27 cellular contexts compared by ENCODE assay signal in genomic region chr5:167104351-167104750, GRCh38.
"Had no signal": no experiment of that assay in that cellular context is flagged by ENCODE, and none has a peak within 500 bp of the region (broad histone marks: within the 10 kb centered on the region; RNA-seq: fewer than 3 reads in every experiment).

No MANE protein-coding gene starts in this region.

- ATAC-seq: activated CD4-positive, CD25-positive, alpha-beta regulatory T cell treated with anti-CD3 and anti-CD28 coated beads, Interleukin-2, amount 50 U/mL, for 24 hours; activated CD8-positive, alpha-beta T cell treated with anti-CD3 and anti-CD28 coated beads for 36 hours; activated T-cell treated with anti-CD3 and anti-CD28 coated beads, Interleukin-2, amount 50 U/mL, for 4 hours; activated T-helper 17 cell treated with anti-CD3 and anti-CD28 coated beads, Interleukin-2, amount 50 U/mL, for 72 hours; esophagus mucosa; foreskin keratinocyte; gastrocnemius medialis; heart left ventricle had no signal

- H3K27me3 ChIP-seq: brain microvascular endothelial cell, dorsolateral prefrontal cortex, foreskin keratinocyte, gastrocnemius medialis, heart left ventricle had no signal

- DNase-seq: activated B cell treated with CpG ODN at 0.5 μM for 24 hours; activated CD4-positive, alpha-beta T cell treated with anti-CD3 and anti-CD28 coated beads for 48 hours; activated CD4-positive, alpha-beta T cell treated with anti-CD3 and anti-CD28 coated beads, Interleukin-2, amount 50 U/mL, for 1 hour; activated CD4-positive, alpha-beta T cell treated with anti-CD3 and anti-CD28 coated beads, Interleukin-2, amount 50 U/mL, for 48 hours; activated CD8-positive, alpha-beta memory T cell treated with anti-CD3 and anti-CD28 coated beads for 24 hours; activated CD8-positive, alpha-beta T cell treated with anti-CD3 and anti-CD28 coated beads for 36 hours; activated effector memory CD4-positive, alpha-beta T cell treated with Interleukin-2 at 50 U/mL for 16 hours; activated gamma-delta T cell treated with Interleukin-2 at 50 U/mL for 16 hours; activated naive CD4-positive, alpha-beta T cell treated with anti-CD3 and anti-CD28 coated beads, Interleukin-2, amount 50 U/mL, for 16 hours; activated naive CD4-positive, alpha-beta T cell treated with Interleukin-2 at 50 U/mL for 16 hours; activated T-cell treated with anti-CD3 and anti-CD28 coated beads, Interleukin-2, amount 50 U/mL, for 4 hours; amniotic stem cell; anterior cingulate cortex; brain microvascular endothelial cell; dorsolateral prefrontal cortex; effector memory CD4-positive, alpha-beta T cell; endodermal cell; foreskin keratinocyte; gastrocnemius medialis; glutamatergic neuron; heart left ventricle; T1000; WERI-Rb-1 had no signal

- H3K27ac ChIP-seq: brain microvascular endothelial cell, coronary artery, dorsolateral prefrontal cortex, foreskin keratinocyte, gastrocnemius medialis, heart left ventricle, WERI-Rb-1 had no signal

- H3K36me3 ChIP-seq: brain microvascular endothelial cell, gastrocnemius medialis, heart left ventricle, WERI-Rb-1 had no signal

- H3K4me3 ChIP-seq: coronary artery, dorsolateral prefrontal cortex, gastrocnemius medialis, heart left ventricle had no signal

- H3K9me3 ChIP-seq: gastrocnemius medialis had no signal

- H3K4me1 ChIP-seq: foreskin keratinocyte, gastrocnemius medialis, heart left ventricle had no signal
